ENCODE assay signal across 8 cellular contexts in genomic region chr15:39580117-39580629, GRCh38. TPM values are rescaled to one million over a fixed set of nuclear protein-coding genes. Genes with fewer than 3 reads are reported as not detected.
DNase-seq lines count a peak whose midpoint lies in the region; ATAC-seq and TF ChIP-seq lines count a peak whose summit lies in the region.

No MANE protein-coding gene starts in this region.

- H3K4me3 Mint-ChIP-seq in CD4-positive, alpha-beta memory T cell: peak overlapping the region; percentile 63 to 90 (median 75)
- H3K4me3 Mint-ChIP-seq in activated T-cell treated with anti-CD3 and anti-CD28 coated beads, Interleukin-2, amount 50 U/mL, for 72 hours: peak overlapping the region; percentile 32 to 85
- H3K4me3 Mint-ChIP-seq in naive B cell: peak overlapping the region in 6 of 8 donors; percentile 1 to 74 (median 52)

- no peaks in the 10 kb centered on the region for H3K36me3 ChIP-seq in CD4-positive, alpha-beta memory T cell (ENCODE audit: insufficient read depth, low read length)
- H3K36me3 ChIP-seq in HUES64 (ENCODE audit: insufficient read depth, low read length) (peaks cover 32% of the 10 kb centered on the region), esophagus squamous epithelium (peaks cover 0 to 31% (median 2%) of the 10 kb centered on the region in 3 donors)

- H3K27ac Mint-ChIP-seq in CD4-positive, alpha-beta memory T cell: peak overlapping the region in 2 of 7 donors; percentile 35 to 69
- H3K27ac Mint-ChIP-seq in activated T-cell treated with anti-CD3 and anti-CD28 coated beads, Interleukin-2, amount 50 U/mL, for 72 hours: no peak overlapping the region
- no peak overlapping the region for H3K27ac Mint-ChIP-seq in naive B cell

- under 1% methylated on average over 43 of the region's 43 CpGs for WGBS in HUES64
- WGBS in esophagus squamous epithelium, 2 donors: 0 to 1% methylated on average over 7 to 25 of the region's 43 CpGs

- peak; percentile 76 for ATAC-seq in GM21381 (IDR thresholded peaks at IDR 0.05; ENCODE audit: unreplicated experiment)
- ATAC-seq in activated T-cell treated with anti-CD3 and anti-CD28 coated beads, Interleukin-2, amount 50 U/mL, for 72 hours (replicated peaks in 1 of 2): peak; percentile 91 to 92
- ATAC-seq in naive B cell (ENCODE audit: low read depth in 2 of 2): peak in 1 of 2 donors; percentile 21

- peak; percentile 84 to 99 (median 98) for TF ChIP-seq CTCF in esophagus squamous epithelium (IDR thresholded peaks at IDR 0.05)

- peak overlapping the region in 1 of 2 donors; percentile 56 for H3K4me3 ChIP-seq in CD4-positive, alpha-beta memory T cell (ENCODE audit: low read length in 2 of 2)
- H3K4me3 ChIP-seq in HUES64 (ENCODE audit: low read length) (peak overlapping the region; percentile 72), esophagus squamous epithelium (peak overlapping the region; percentile 40 to 82 (median 63))

- peaks cover 2% of the 10 kb centered on the region for H3K27me3 ChIP-seq in CD4-positive, alpha-beta memory T cell (ENCODE audit: insufficient read depth, low read length)
- H3K27me3 ChIP-seq in HUES64 (ENCODE audit: insufficient read depth, low read length): peaks cover 7% of the 10 kb centered on the region; the same call in 1 of the 2 replicates
- H3K27me3 ChIP-seq in esophagus squamous epithelium: peaks cover 0 to 8% (median 0%) of the 10 kb centered on the region in 4 donors

- peaks cover 14% of the 10 kb centered on the region for H3K4me1 ChIP-seq in CD4-positive, alpha-beta memory T cell (ENCODE audit: insufficient read depth, low read length)
- peaks cover 31% of the 10 kb centered on the region for H3K4me1 ChIP-seq in HUES64 (ENCODE audit: insufficient read depth, low read length)
- H3K4me1 ChIP-seq in esophagus squamous epithelium: peaks cover 7 to 68% (median 10%) of the 10 kb centered on the region in 3 donors

- peaks cover 14 to 32% of the 10 kb centered on the region in 2 donors for H3K27me3 Mint-ChIP-seq in CD4-positive, alpha-beta memory T cell
- H3K27me3 Mint-ChIP-seq in activated T-cell treated with anti-CD3 and anti-CD28 coated beads, Interleukin-2, amount 50 U/mL, for 72 hours (ENCODE audit: low read depth): peaks cover 83% of the 10 kb centered on the region
- H3K27me3 Mint-ChIP-seq in naive B cell: peaks cover 53 to 76% (median 62%) of the 10 kb centered on the region in 3 donors

- no peaks in the 10 kb centered on the region for H3K36me3 Mint-ChIP-seq in CD4-positive, alpha-beta memory T cell
- no peaks in the 10 kb centered on the region for H3K36me3 Mint-ChIP-seq in activated T-cell treated with anti-CD3 and anti-CD28 coated beads, Interleukin-2, amount 50 U/mL, for 72 hours (ENCODE audit: insufficient read depth in 2 of 2)
- no peaks in the 10 kb centered on the region for H3K36me3 Mint-ChIP-seq in naive B cell

- H3K4me1 Mint-ChIP-seq in CD4-positive, alpha-beta memory T cell: peaks cover 9 to 54% (median 20%) of the 10 kb centered on the region in 4 donors
- H3K4me1 Mint-ChIP-seq in activated T-cell treated with anti-CD3 and anti-CD28 coated beads, Interleukin-2, amount 50 U/mL, for 72 hours (ENCODE audit: low read depth): peaks cover 21% of the 10 kb centered on the region
- H3K4me1 Mint-ChIP-seq in naive B cell: peaks cover 11 to 15% (median 15%) of the 10 kb centered on the region in 3 donors

- no peak overlapping the region for H3K27ac ChIP-seq in CD4-positive, alpha-beta memory T cell (ENCODE audit: low read depth, low read length)
- peak overlapping the region; percentile 93 for H3K27ac ChIP-seq in HUES64 (ENCODE audit: low read depth, low read length)
- peak overlapping the region; percentile 81 to 95 (median 92) for H3K27ac ChIP-seq in esophagus squamous epithelium

- intact Hi-C loops in CD4-positive, alpha-beta memory T cell (cut with micrococcal nuclease): loop anchor here (1.0 to 5.0 kb wide), 4 partner anchors 45 to 1140 kb away; no protein-coding TSS in a partner anchor
- intact Hi-C loops in esophagus squamous epithelium (cut with DNase I): loop anchor here (5.0 to 10.0 kb wide), 3 partner anchors 175 to 763 kb away; no protein-coding TSS in a partner anchor

- CTCF ChIA-PET in CD4-positive, alpha-beta memory T cell (lab: Charles Lee; ENCODE audit: partially characterized antibody): interaction anchor here (0.8 to 7.4 kb wide), 29 partner anchors 9 to 1140 kb away, joined by 3 to 83 read pairs (median 4); no protein-coding TSS in a partner anchor

- H3K9me3 Mint-ChIP-seq in CD4-positive, alpha-beta memory T cell: no peaks in the 10 kb centered on the region
- H3K9me3 Mint-ChIP-seq in activated T-cell treated with anti-CD3 and anti-CD28 coated beads, Interleukin-2, amount 50 U/mL, for 72 hours: no peaks in the 10 kb centered on the region
- H3K9me3 Mint-ChIP-seq in naive B cell: no peaks in the 10 kb centered on the region

- peak overlapping the region; percentile 83 for H3K9ac ChIP-seq in HUES64 (ENCODE audit: low read depth, low read length)

- peak; percentile 76 to 84 (median 84) for DNase-seq in CD4-positive, alpha-beta memory T cell
- peak; percentile 90 to 95 for DNase-seq in activated T-cell treated with anti-CD3 and anti-CD28 coated beads, Interleukin-2, amount 50 U/mL, for 72 hours
- DNase-seq in esophagus squamous epithelium (lab: John Stamatoyannopoulos, UW): peak; percentile 50
- DNase-seq in naive B cell: peak; percentile 19
- peak; percentile 83 for DNase-seq in stimulated activated CD8-positive, alpha-beta memory T cell treated with anti-CD3 and anti-CD28 coated beads, Interleukin-7, amount 100 ng/mL, for 24 hours (ENCODE audit: low read depth)

- POLR2A ChIA-PET in CD4-positive, alpha-beta memory T cell (lab: Charles Lee; ENCODE audit: partially characterized antibody): interaction anchor here (1.0 to 4.1 kb wide), 5 partner anchors 9 to 194 kb away, joined by 3 to 28 read pairs (median 3); no protein-coding TSS in a partner anchor

- no peaks in the 10 kb centered on the region for H3K9me3 ChIP-seq in CD4-positive, alpha-beta memory T cell (ENCODE audit: control insufficient read depth in 1 of 2, low read length in 2 of 2)
- no peaks in the 10 kb centered on the region for H3K9me3 ChIP-seq in HUES64 (ENCODE audit: insufficient read depth, low read depth, low read length)
- no peaks in the 10 kb centered on the region for H3K9me3 ChIP-seq in esophagus squamous epithelium

- TF ChIP-seq POLR2A in esophagus squamous epithelium (IDR thresholded peaks at IDR 0.05): peak in 1 of 4 donors; percentile 13

TF ChIP-seq in PFSK-1, 5 proteins besides CTCF, POLR2A, EP300 and RAD21:
- TF ChIP-seq SIN3A (IDR thresholded peaks at IDR 0.05; ENCODE audit: borderline replicate concordance, insufficient read depth, low read length) (no peak), FOXP2 (optimal IDR thresholded peaks at IDR 0.05; ENCODE audit: borderline replicate concordance, extremely low read depth, extremely low read length, insufficient read depth) (peak; percentile 37), REST (IDR thresholded peaks at IDR 0.05; ENCODE audit: insufficient read depth in 1 of 2, low read depth in 2 of 2, low read length in 2 of 2) (0 out of 4 replicates have a peak, but pooled peaks of 1 of the 2 experiments have one; percentile 24)
TF ChIP-seq in PFSK-1: peak in this region for 2.

RNA-seq across cellular contexts. Expression of gene THBS1, which starts 0.7 kb away (rescaled TPM):
- 1 to 10 TPM; 4.0 to 7.6 TPM for total RNA-seq in CD4-positive, alpha-beta memory T cell
- polyA plus RNA-seq in CD4-positive, alpha-beta memory T cell: 1 to 10 TPM in 1 of 2 donors, under 1 TPM in 1; 0.77 to 1.1 TPM
- polyA plus RNA-seq in HUES64 (2013, experiment 1 of 2): 13.5 TPM
- polyA plus RNA-seq in HUES64 (2013, experiment 2 of 2): 11.3 TPM
- polyA plus RNA-seq in PFSK-1 (2012; ENCODE audit: insufficient read length, low read depth): 8.9 TPM
- 1 to 10 TPM in 1 of 2 donors, under 1 TPM in 1; 0.99 to 1.3 TPM for total RNA-seq in activated T-cell treated with anti-CD3 and anti-CD28 coated beads, Interleukin-2, amount 50 U/mL, for 72 hours
- 100 to 1,000 TPM in 1 of 4 donors, 10 to 100 TPM in 2, 1 to 10 TPM in 1; 6.3 to 110 (median 63.8) TPM for total RNA-seq in esophagus squamous epithelium
- polyA plus RNA-seq in naive B cell (ENCODE audit: low read depth in 6 of 6): 1 to 10 TPM in 1 of 6 donors, under 1 TPM in 4, not detected in 1; 0.31 to 2.3 (median 0.88) TPM

Comparison
In these comparisons a context has a peak if more than half of its experiments do, and no peak if none do; other contexts are left out.
1. DNase-seq: peak in every context shown above with its lines; median percentile 92 in activated T-cell treated with anti-CD3 and anti-CD28 coated beads, Interleukin-2, amount 50 U/mL, for 72 hours; 84 in CD4-positive, alpha-beta memory T cell; 83 in stimulated activated CD8-positive, alpha-beta memory T cell treated with anti-CD3 and anti-CD28 coated beads, Interleukin-7, amount 100 ng/mL, for 24 hours; 50 in esophagus squamous epithelium; 19 in naive B cell.